In the genomic region with DNA sequence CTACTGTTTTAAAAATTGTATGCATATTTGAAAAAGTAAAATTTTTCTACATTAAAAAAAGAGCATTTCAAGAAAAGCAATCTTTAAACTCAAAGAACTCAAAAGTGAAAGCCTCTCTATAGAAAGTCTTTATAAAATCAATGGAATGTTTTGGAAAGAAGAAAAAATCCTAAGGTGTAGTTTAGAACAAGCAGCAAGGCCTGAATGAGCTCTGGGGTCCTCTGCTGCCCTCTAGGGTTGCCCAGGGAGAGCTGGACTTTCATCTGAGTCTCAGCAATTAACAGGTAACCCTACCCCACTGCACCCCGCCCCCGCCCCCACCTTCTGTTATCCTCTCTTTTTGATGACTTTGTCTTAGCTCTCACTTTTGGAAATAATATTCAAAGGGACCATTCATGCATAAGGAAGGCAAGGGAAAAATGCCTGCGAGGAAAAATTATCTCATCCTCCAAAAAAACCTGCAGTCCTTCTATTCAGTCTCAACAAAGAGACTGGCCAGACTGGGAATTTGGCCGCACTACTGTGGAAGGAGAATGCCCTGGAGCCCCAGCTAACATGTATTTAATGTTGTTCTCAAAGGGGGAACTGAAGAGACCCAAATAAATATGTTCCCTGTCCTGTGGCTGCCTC, we compare ENCODE assay signal across 9 cellular contexts. TPM values are rescaled to one million over a fixed set of nuclear protein-coding genes. Genes with fewer than 3 reads are reported as not detected.
DNase-seq lines count a peak whose midpoint lies in the region; ATAC-seq and TF ChIP-seq lines count a peak whose summit lies in the region.
"Had no signal": no experiment of that assay in that cellular context is flagged by ENCODE, and none has a peak within 500 bp of the region (broad histone marks: within the 10 kb centered on the region; RNA-seq: fewer than 3 reads in every experiment).

No MANE protein-coding gene starts in this region.

- peaks cover 9% of the 10 kb centered on the region for H3K36me3 Mint-ChIP-seq in activated naive CD4-positive, alpha-beta T cell treated with anti-CD3 and anti-CD28 coated beads, Interleukin-2, amount 50 U/mL, for 24 hours

- no peak overlapping the region for H3K9ac ChIP-seq in smooth muscle cell (ENCODE audit: low read depth)

- no peaks in the 10 kb centered on the region for H3K27me3 Mint-ChIP-seq in activated naive CD4-positive, alpha-beta T cell treated with anti-CD3 and anti-CD28 coated beads, Interleukin-2, amount 50 U/mL, for 24 hours
- H3K27me3 Mint-ChIP-seq: IgD-negative memory B cell had no signal

- H3K9me3 ChIP-seq in BE2C (no peaks in the 10 kb centered on the region), smooth muscle cell (replicated peaks; ENCODE audit: low read depth) (no peaks in the 10 kb centered on the region)

- no peak overlapping the region for H3K4me3 ChIP-seq in BE2C (ENCODE audit: low read depth, low read length)
- no peak overlapping the region for H3K4me3 ChIP-seq in GM12875 (ENCODE audit: low read depth, low read length)
- H3K4me3 ChIP-seq in smooth muscle cell = no peak overlapping the region

- no peaks in the 10 kb centered on the region for H3K79me2 ChIP-seq in smooth muscle cell (ENCODE audit: low read depth)

- H3K4me2 ChIP-seq in smooth muscle cell = no peak overlapping the region

- peak overlapping the region; percentile 68 for H3K27ac Mint-ChIP-seq in activated naive CD4-positive, alpha-beta T cell treated with anti-CD3 and anti-CD28 coated beads, Interleukin-2, amount 50 U/mL, for 24 hours

- H3K4me1 ChIP-seq in BE2C = no peaks in the 10 kb centered on the region
- H3K4me1 ChIP-seq in smooth muscle cell (ENCODE audit: low read depth) = peaks cover 4% of the 10 kb centered on the region

- H2AFZ ChIP-seq in smooth muscle cell (ENCODE audit: low read depth) = no peak overlapping the region

- H3K27me3 ChIP-seq in BE2C (no peaks in the 10 kb centered on the region), smooth muscle cell (ENCODE audit: low read depth) (no peaks in the 10 kb centered on the region)

- intact Hi-C loops in left cardiac atrium (cut with DNase I) = no loop called here

- peaks cover 17% of the 10 kb centered on the region for H4K20me1 ChIP-seq in smooth muscle cell (ENCODE audit: low read depth)

- H3K36me3 ChIP-seq in BE2C (no peaks in the 10 kb centered on the region; the same call in 1 of the 2 replicates), smooth muscle cell (ENCODE audit: low read depth) (no peaks in the 10 kb centered on the region)

- TF ChIP-seq CTCF in BE2C (IDR thresholded peaks at IDR 0.05; ENCODE audit: low read depth, low read length) = peak; percentile 77
- peak; percentile 70 for TF ChIP-seq CTCF in GM12875 (IDR thresholded peaks at IDR 0.05; ENCODE audit: borderline replicate concordance, insufficient read depth, low read depth, low read length)
- TF ChIP-seq CTCF in smooth muscle cell (IDR thresholded peaks at IDR 0.05; ENCODE audit: borderline replicate concordance, insufficient read depth, poor library complexity, severe bottlenecking) = peak; percentile 57

- peak; percentile 50 to 60 for ATAC-seq in left cardiac atrium
- ATAC-seq in GM21786 (IDR thresholded peaks at IDR 0.05; ENCODE audit: unreplicated experiment) = no peak

- peaks cover 3% of the 10 kb centered on the region for H3F3A ChIP-seq in smooth muscle cell (ENCODE audit: low read depth)

- no peak overlapping the region for H3K27ac ChIP-seq in smooth muscle cell (ENCODE audit: low read depth)

- 47% methylated on average over 4 of the region's 4 CpGs for WGBS in smooth muscle cell (ENCODE audit: low lambda C conversion rate)

- DNase-seq in BE2C = peak; percentile 49
- DNase-seq in NCI-H2227 (lab: John Stamatoyannopoulos, UW; ENCODE audit: unreplicated experiment) = peak; percentile 26
- peak; percentile 47 for DNase-seq in left cardiac atrium
- DNase-seq in smooth muscle cell (lab: John Stamatoyannopoulos, UW; ENCODE audit: unreplicated experiment) = no peak
- no peak for DNase-seq in GOT3 (lab: John Stamatoyannopoulos, UW)

- H3K9me3 Mint-ChIP-seq in activated naive CD4-positive, alpha-beta T cell treated with anti-CD3 and anti-CD28 coated beads, Interleukin-2, amount 50 U/mL, for 24 hours = no peaks in the 10 kb centered on the region
- H3K9me3 Mint-ChIP-seq: IgD-negative memory B cell had no signal

- peaks cover 48% of the 10 kb centered on the region for H3K4me1 Mint-ChIP-seq in activated naive CD4-positive, alpha-beta T cell treated with anti-CD3 and anti-CD28 coated beads, Interleukin-2, amount 50 U/mL, for 24 hours

- H3K4me3 Mint-ChIP-seq in activated naive CD4-positive, alpha-beta T cell treated with anti-CD3 and anti-CD28 coated beads, Interleukin-2, amount 50 U/mL, for 24 hours = no peak overlapping the region
- H3K4me3 Mint-ChIP-seq: IgD-negative memory B cell had no signal

RNA-seq across cellular contexts. Expression of gene SLC25A30, which starts 24.1 kb away (rescaled TPM):
- 2.6 TPM for polyA plus RNA-seq in BE2C (2012; ENCODE audit: insufficient read depth, insufficient read length, low read depth)
- total RNA-seq in left cardiac atrium = 10 to 100 TPM; 57.9 to 73.8 TPM
- 6.8 and 7.6 TPM in 2 replicates for total RNA-seq in smooth muscle cell
- 1.3 and 2.2 TPM in 2 replicates for polyA plus RNA-seq in smooth muscle cell

RNA-seq across cellular contexts. Expression of gene TPT1, which starts 53.1 kb away (rescaled TPM):
- polyA plus RNA-seq in BE2C (2012; ENCODE audit: insufficient read depth, insufficient read length, low read depth) = 1,369 TPM
- total RNA-seq in left cardiac atrium = 1,000 to 10,000 TPM; 3,599 to 3,935 TPM
- 3,918 and 4,267 TPM in 2 replicates for total RNA-seq in smooth muscle cell
- polyA plus RNA-seq in smooth muscle cell = 1,031 and 1,102 TPM in 2 replicates

Comparison
In these comparisons a context has a peak if more than half of its experiments do, and no peak if none do; other contexts are left out.
1. DNase-seq: peak in BE2C (single experiment), NCI-H2227 (single experiment) and left cardiac atrium (single experiment); none in smooth muscle cell (single experiment) and GOT3 (single experiment).
2. Peak in every context shown above with its lines, with median percentiles within 50 percentile points of each other: CTCF ChIP-seq.